Comparison of ENCODE assay signal across 20 cellular contexts in genomic region chr4:123844374-123844773, GRCh38.
"Had no signal": no experiment of that assay in that cellular context is flagged by ENCODE, and none has a peak within 500 bp of the region (broad histone marks: within the 10 kb centered on the region; RNA-seq: fewer than 3 reads in every experiment).

No MANE protein-coding gene starts in this region.

- H3K4me1 Mint-ChIP-seq: activated B cell treated with CpG ODN at 0.5 μM for 24 hours; activated CD4-positive, alpha-beta T cell treated with anti-CD3 and anti-CD28 coated beads, Interleukin-2, amount 10 ng/mL, durations not matched to agents 24 days and 14 days; activated CD8-positive, alpha-beta memory T cell treated with anti-CD3 and anti-CD28 coated beads, Interleukin-2, amount 10 ng/mL, durations not matched to agents 7 days and 5 days; activated naive CD4-positive, alpha-beta T cell treated with anti-CD3 and anti-CD28 coated beads, Interleukin-2, amount 10 ng/mL, durations not matched to agents 7 days and 5 days; activated naive CD8-positive, alpha-beta T cell treated with anti-CD3 and anti-CD28 coated beads for 36 hours; T-helper 17 cell had no signal

- H3K27me3 Mint-ChIP-seq: activated B cell treated with CpG ODN at 0.5 μM for 24 hours; activated naive CD4-positive, alpha-beta T cell treated with anti-CD3 and anti-CD28 coated beads, Interleukin-2, amount 10 ng/mL, durations not matched to agents 7 days and 5 days had no signal

- DNase-seq: activated B cell treated with CpG ODN at 0.5 μM for 24 hours; activated CD4-positive, alpha-beta T cell treated with anti-CD3 and anti-CD28 coated beads for 1 hour; activated CD4-positive, alpha-beta T cell treated with anti-CD3 and anti-CD28 coated beads, Interleukin-2, amount 10 ng/mL, durations not matched to agents 24 days and 14 days; activated CD4-positive, alpha-beta T cell treated with anti-CD3 and anti-CD28 coated beads, Interleukin-2, amount 50 U/mL, for 48 hours; activated CD8-positive, alpha-beta memory T cell treated with anti-CD3 and anti-CD28 coated beads, Interleukin-2, amount 10 ng/mL, durations not matched to agents 7 days and 5 days; activated gamma-delta T cell treated with Interleukin-2 at 50 U/mL for 16 hours; activated naive CD4-positive, alpha-beta T cell treated with anti-CD3 and anti-CD28 coated beads, Interleukin-2, amount 10 ng/mL, durations not matched to agents 7 days and 5 days; activated naive CD8-positive, alpha-beta T cell treated with anti-CD3 and anti-CD28 coated beads for 36 hours; activated T-cell treated with anti-CD3 and anti-CD28 coated beads, Interleukin-2, amount 50 U/mL, for 24 hours; MV-4-11; NCI-H1092 treated with DMSO at 0.1 percent for 48 hours; NCI-H1417 treated with DMSO at 0.1 percent for 48 hours; NCI-H1694; NCI-H2029; NCI-H446; NCI-H524; PC-9; SIG-M5; T-helper 17 cell; T-helper 9 cell had no signal

- H3K36me3 Mint-ChIP-seq: activated CD8-positive, alpha-beta memory T cell treated with anti-CD3 and anti-CD28 coated beads, Interleukin-2, amount 10 ng/mL, durations not matched to agents 7 days and 5 days; activated naive CD4-positive, alpha-beta T cell treated with anti-CD3 and anti-CD28 coated beads, Interleukin-2, amount 10 ng/mL, durations not matched to agents 7 days and 5 days; activated naive CD8-positive, alpha-beta T cell treated with anti-CD3 and anti-CD28 coated beads for 36 hours had no signal

- H3K27ac Mint-ChIP-seq: activated B cell treated with CpG ODN at 0.5 μM for 24 hours; activated CD4-positive, alpha-beta T cell treated with anti-CD3 and anti-CD28 coated beads, Interleukin-2, amount 10 ng/mL, durations not matched to agents 24 days and 14 days; activated CD8-positive, alpha-beta memory T cell treated with anti-CD3 and anti-CD28 coated beads, Interleukin-2, amount 10 ng/mL, durations not matched to agents 7 days and 5 days; activated naive CD4-positive, alpha-beta T cell treated with anti-CD3 and anti-CD28 coated beads, Interleukin-2, amount 10 ng/mL, durations not matched to agents 7 days and 5 days; activated naive CD8-positive, alpha-beta T cell treated with anti-CD3 and anti-CD28 coated beads for 36 hours; activated T-cell treated with anti-CD3 and anti-CD28 coated beads, Interleukin-2, amount 50 U/mL, for 24 hours; T-helper 17 cell had no signal

- H3K4me3 Mint-ChIP-seq: activated B cell treated with CpG ODN at 0.5 μM for 24 hours; activated CD4-positive, alpha-beta T cell treated with anti-CD3 and anti-CD28 coated beads, Interleukin-2, amount 10 ng/mL, durations not matched to agents 24 days and 14 days; activated CD8-positive, alpha-beta memory T cell treated with anti-CD3 and anti-CD28 coated beads, Interleukin-2, amount 10 ng/mL, durations not matched to agents 7 days and 5 days; activated naive CD4-positive, alpha-beta T cell treated with anti-CD3 and anti-CD28 coated beads, Interleukin-2, amount 10 ng/mL, durations not matched to agents 7 days and 5 days; activated naive CD8-positive, alpha-beta T cell treated with anti-CD3 and anti-CD28 coated beads for 36 hours; activated T-cell treated with anti-CD3 and anti-CD28 coated beads, Interleukin-2, amount 50 U/mL, for 24 hours; T-helper 17 cell had no signal

- H3K9me3 Mint-ChIP-seq: activated B cell treated with CpG ODN at 0.5 μM for 24 hours; activated CD4-positive, alpha-beta T cell treated with anti-CD3 and anti-CD28 coated beads, Interleukin-2, amount 10 ng/mL, durations not matched to agents 24 days and 14 days; activated naive CD4-positive, alpha-beta T cell treated with anti-CD3 and anti-CD28 coated beads, Interleukin-2, amount 10 ng/mL, durations not matched to agents 7 days and 5 days; activated naive CD8-positive, alpha-beta T cell treated with anti-CD3 and anti-CD28 coated beads for 36 hours; activated T-cell treated with anti-CD3 and anti-CD28 coated beads, Interleukin-2, amount 50 U/mL, for 24 hours had no signal

- ATAC-seq: activated CD8-positive, alpha-beta memory T cell treated with anti-CD3 and anti-CD28 coated beads, Interleukin-2, amount 10 ng/mL, durations not matched to agents 7 days and 5 days; T-helper 17 cell had no signal
